ENCODE assay signal across 8 cellular contexts in the genomic region with DNA sequence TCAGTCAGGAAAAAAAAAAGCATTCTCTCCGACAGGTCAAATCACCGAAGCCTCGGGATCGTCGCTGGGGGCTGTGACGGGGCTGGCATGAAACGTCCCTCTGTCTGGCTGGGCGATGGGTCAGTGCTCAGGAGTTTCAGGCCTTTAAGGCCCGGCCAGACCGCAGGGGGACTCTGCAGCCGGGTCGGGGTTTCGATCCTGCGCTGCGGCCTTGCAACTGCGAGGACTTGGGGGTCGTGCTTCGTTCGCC. TPM values are rescaled to one million over a fixed set of nuclear protein-coding genes. Genes with fewer than 3 reads are reported as not detected.
DNase-seq lines count a peak whose midpoint lies in the region; ATAC-seq and TF ChIP-seq lines count a peak whose summit lies in the region.

No MANE protein-coding gene starts in this region.

- peak overlapping the region; percentile 81 for H3K4me3 Mint-ChIP-seq in activated CD4-positive, alpha-beta T cell treated with anti-CD3 and anti-CD28 coated beads, Interleukin-2, amount 10 ng/mL, durations not matched to agents 24 days and 14 days
- peak overlapping the region; percentile 79 for H3K4me3 Mint-ChIP-seq in activated naive CD8-positive, alpha-beta T cell treated with anti-CD3 and anti-CD28 coated beads for 36 hours

- no peaks in the 10 kb centered on the region for H3K36me3 ChIP-seq in left lung
- no peaks in the 10 kb centered on the region for H3K36me3 ChIP-seq in thoracic aorta
- no peaks in the 10 kb centered on the region for H3K36me3 ChIP-seq in aorta (ENCODE audit: control insufficient read depth in 1 of 2, insufficient read depth in 2 of 2, low read length in 1 of 2)

- intact Hi-C loops in activated CD4-positive, alpha-beta T cell treated with anti-CD3 and anti-CD28 coated beads, Interleukin-2, amount 10 ng/mL, durations not matched to agents 24 days and 14 days (cut with micrococcal nuclease): loop anchor here (1.0 to 5.0 kb wide), 2 partner anchors 8 to 99 kb away; partner anchors contain the start of gene ATP13A2
- intact Hi-C loops in left lung (cut with DNase I) (no loop called here), aorta (cut with DNase I) (no loop called here)

- peaks cover 0 to 11% of the 10 kb centered on the region in 2 donors for H3K27me3 ChIP-seq in left lung
- no peaks in the 10 kb centered on the region for H3K27me3 ChIP-seq in thoracic aorta (replicated peaks; ENCODE audit: insufficient read depth)
- H3K27me3 ChIP-seq in aorta (ENCODE audit: control insufficient read depth in 1 of 2, insufficient read depth in 2 of 2, low read length in 1 of 2): no peaks in the 10 kb centered on the region

- TF ChIP-seq CTCF in left lung (IDR thresholded peaks at IDR 0.05): no peak
- no peak for TF ChIP-seq CTCF in thoracic aorta (IDR thresholded peaks at IDR 0.05)

- H3K27ac ChIP-seq in left lung (peak overlapping the region in 1 of 2 donors; percentile 67), thoracic aorta (peak overlapping the region; percentile 11 to 63), aorta (ENCODE audit: low read depth in 1 of 2, low read length in 2 of 2) (no peak overlapping the region)

- H3K9me3 ChIP-seq in left lung: no peaks in the 10 kb centered on the region
- no peaks in the 10 kb centered on the region for H3K9me3 ChIP-seq in thoracic aorta
- no peaks in the 10 kb centered on the region for H3K9me3 ChIP-seq in aorta (ENCODE audit: control insufficient read depth, low read length)

- peaks cover 0 to 27% of the 10 kb centered on the region in 2 donors for H3K4me1 ChIP-seq in left lung
- peaks cover 4 to 21% of the 10 kb centered on the region in 2 donors for H3K4me1 ChIP-seq in thoracic aorta (ENCODE audit: control insufficient read depth in 1 of 2, low read depth in 2 of 2)
- no peaks in the 10 kb centered on the region for H3K4me1 ChIP-seq in aorta (ENCODE audit: control insufficient read depth in 1 of 2, insufficient read depth in 2 of 2, low read length in 2 of 2)

- H3K4me3 ChIP-seq in left lung (peak overlapping the region; percentile 31 to 86), thoracic aorta (peak overlapping the region; percentile 78), aorta (ENCODE audit: low read length in 2 of 2) (no peak overlapping the region)

- no peaks in the 10 kb centered on the region for H3K9me3 Mint-ChIP-seq in activated CD4-positive, alpha-beta T cell treated with anti-CD3 and anti-CD28 coated beads, Interleukin-2, amount 10 ng/mL, durations not matched to agents 24 days and 14 days
- H3K9me3 Mint-ChIP-seq in activated naive CD8-positive, alpha-beta T cell treated with anti-CD3 and anti-CD28 coated beads for 36 hours: no peaks in the 10 kb centered on the region

- DNase-seq in activated CD4-positive, alpha-beta T cell treated with anti-CD3 and anti-CD28 coated beads, Interleukin-2, amount 10 ng/mL, durations not matched to agents 24 days and 14 days: no peak
- DNase-seq in activated CD4-positive, alpha-beta T cell treated with anti-CD3 and anti-CD28 coated beads, Interleukin-2, amount 50 U/mL, for 4 hours: no peak
- no peak for DNase-seq in activated naive CD8-positive, alpha-beta T cell treated with anti-CD3 and anti-CD28 coated beads for 36 hours
- DNase-seq in left lung: no peak
- no peak for DNase-seq in thoracic aorta (ENCODE audit: low spot score)
- DNase-seq in SHP77 (lab: John Stamatoyannopoulos, UW): no peak
- no peak for DNase-seq in aorta
- DNase-seq in retina: no peak

- H3K4me1 Mint-ChIP-seq in activated CD4-positive, alpha-beta T cell treated with anti-CD3 and anti-CD28 coated beads, Interleukin-2, amount 10 ng/mL, durations not matched to agents 24 days and 14 days: peaks cover 28% of the 10 kb centered on the region
- H3K4me1 Mint-ChIP-seq in activated naive CD8-positive, alpha-beta T cell treated with anti-CD3 and anti-CD28 coated beads for 36 hours: peaks cover 31% of the 10 kb centered on the region

- no peaks in the 10 kb centered on the region for H3K36me3 Mint-ChIP-seq in activated CD4-positive, alpha-beta T cell treated with anti-CD3 and anti-CD28 coated beads, Interleukin-2, amount 10 ng/mL, durations not matched to agents 24 days and 14 days (ENCODE audit: low read depth)
- H3K36me3 Mint-ChIP-seq in activated naive CD8-positive, alpha-beta T cell treated with anti-CD3 and anti-CD28 coated beads for 36 hours: no peaks in the 10 kb centered on the region

- H3K27me3 Mint-ChIP-seq in activated CD4-positive, alpha-beta T cell treated with anti-CD3 and anti-CD28 coated beads, Interleukin-2, amount 10 ng/mL, durations not matched to agents 24 days and 14 days: peaks cover 10% of the 10 kb centered on the region
- no peaks in the 10 kb centered on the region for H3K27me3 Mint-ChIP-seq in activated naive CD8-positive, alpha-beta T cell treated with anti-CD3 and anti-CD28 coated beads for 36 hours

- 2% methylated on average over 19 of the region's 19 CpGs for WGBS in aorta, 2 donors

- H3K27ac Mint-ChIP-seq in activated CD4-positive, alpha-beta T cell treated with anti-CD3 and anti-CD28 coated beads, Interleukin-2, amount 10 ng/mL, durations not matched to agents 24 days and 14 days: peak overlapping the region; percentile 29
- peak overlapping the region; percentile 72 for H3K27ac Mint-ChIP-seq in activated naive CD8-positive, alpha-beta T cell treated with anti-CD3 and anti-CD28 coated beads for 36 hours

- no peak for ATAC-seq in left lung
- no peak for ATAC-seq in thoracic aorta (ENCODE audit: insufficient number of reproducible peaks, low FRiP score, low read depth)
- ATAC-seq in aorta (ENCODE audit: low FRiP score): no peak

RNA-seq across cellular contexts. Expression of gene CROCC, which starts 8.2 kb away (rescaled TPM):
- 23.4 and 27.0 TPM in 2 replicates for total RNA-seq in activated CD4-positive, alpha-beta T cell treated with anti-CD3 and anti-CD28 coated beads, Interleukin-2, amount 10 ng/mL, durations not matched to agents 24 days and 14 days
- total RNA-seq in activated naive CD8-positive, alpha-beta T cell treated with anti-CD3 and anti-CD28 coated beads for 36 hours: 10 to 100 TPM; 24.7 to 26.3 TPM
- total RNA-seq in left lung (10 to 100 TPM; 19.1 to 19.7 TPM), thoracic aorta (10 to 100 TPM; 49.7 to 56.2 TPM), aorta (10 to 100 TPM; 18.6 to 34.1 TPM)
- 10 to 100 TPM; 10.5 to 68.7 TPM for polyA plus RNA-seq in aorta

RNA-seq across cellular contexts. Expression of gene RNU1-2, which starts 17.8 kb away (rescaled TPM):
- 1,962 and 2,189 TPM in 2 replicates for total RNA-seq in activated CD4-positive, alpha-beta T cell treated with anti-CD3 and anti-CD28 coated beads, Interleukin-2, amount 10 ng/mL, durations not matched to agents 24 days and 14 days
- 100 to 1,000 TPM; 874 to 961 TPM for total RNA-seq in activated naive CD8-positive, alpha-beta T cell treated with anti-CD3 and anti-CD28 coated beads for 36 hours
- total RNA-seq in left lung: 1,000 to 10,000 TPM; 2,748 to 3,444 TPM
- under 1 TPM; under 0.01 TPM for total RNA-seq in thoracic aorta
- total RNA-seq in aorta: 1,000 to 10,000 TPM; 7,231 to 8,154 TPM
- polyA plus RNA-seq in aorta: not detected

Comparison
In these comparisons a context has a peak if more than half of its experiments do, and no peak if none do; other contexts are left out.
1. H3K27ac ChIP-seq: peak in thoracic aorta (2 of 2); none in aorta (0 of 2).
2. H3K4me3 ChIP-seq: peak in left lung (2 of 2) and thoracic aorta (single experiment); none in aorta (0 of 2).
3. RNA of gene RNU1-2, which starts 17.8 kb away (total RNA-seq): 7,231 to 8,154 TPM in aorta, 2,748 to 3,444 TPM in left lung, 1,962 to 2,189 TPM in activated CD4-positive, alpha-beta T cell treated with anti-CD3 and anti-CD28 coated beads, Interleukin-2, amount 10 ng/mL, durations not matched to agents 24 days and 14 days and 874 to 961 TPM in activated naive CD8-positive, alpha-beta T cell treated with anti-CD3 and anti-CD28 coated beads for 36 hours; under 0.01 TPM in thoracic aorta; every median in the first group is over 100 times any median in the second.